In genomic region chr2:208356420-208356819, GRCh38 we compare ENCODE assay signal across 12 cellular contexts. TPM values are rescaled to one million over a fixed set of nuclear protein-coding genes. Genes with fewer than 3 reads are reported as not detected.
DNase-seq lines count a peak whose midpoint lies in the region; ATAC-seq, FAIRE-seq and TF ChIP-seq lines count a peak whose summit lies in the region.
"Not testable (repeated sequence)": the region's sequence is repeated elsewhere in the genome, so short reads cannot be mapped to it uniquely, and the experiment has no call there.
"Had no signal": no experiment of that assay in that cellular context is flagged by ENCODE, and none has a peak within 500 bp of the region (broad histone marks: within the 10 kb centered on the region; RNA-seq: fewer than 3 reads in every experiment).

No MANE protein-coding gene starts in this region.

- POLR2A ChIA-PET in activated B cell treated with CpG ODN at 0.5 μM for 24 hours (lab: Charles Lee) = not testable (repeated sequence)

- H3K9me3 ChIP-seq in body of pancreas, pancreas, thyroid gland: not testable (repeated sequence)

- not testable (repeated sequence) for ATAC-seq in activated B cell treated with CpG ODN at 0.5 μM for 24 hours (ENCODE audit: low read depth); body of pancreas; memory B cell (ENCODE audit: low read depth); pancreas

- TF ChIP-seq CTCF in activated B cell treated with CpG ODN at 0.5 μM for 24 hours (IDR thresholded peaks at IDR 0.05); body of pancreas (IDR thresholded peaks at IDR 0.05); fibroblast of villous mesenchyme (IDR thresholded peaks at IDR 0.05; ENCODE audit: insufficient read depth, low read depth, low read length); pancreas (IDR thresholded peaks at IDR 0.05); thyroid gland (IDR thresholded peaks at IDR 0.05): not testable (repeated sequence)

- H3K36me3 ChIP-seq in body of pancreas (replicated peaks in 1 of 2; ENCODE audit: insufficient read depth in 1 of 2, low read depth in 2 of 2); pancreas: not testable (repeated sequence)
- H3K36me3 ChIP-seq in thyroid gland = peaks cover 0 to 29% of the 10 kb centered on the region in 2 donors

- WGBS in body of pancreas, 2 donors = 49 to 68% methylated on average over 2 to 3 of the region's 3 CpGs
- WGBS in pancreas, 2 donors = 45 to 69% methylated on average over 2 to 3 of the region's 3 CpGs
- WGBS in thyroid gland, 2 donors = 34 to 59% methylated on average over 2 to 3 of the region's 3 CpGs

- H3K27ac ChIP-seq in body of pancreas (peak overlapping the region in 3 of 4 donors; percentile 16 to 86 (median 58)), pancreas (peak overlapping the region in 1 of 4 donors; percentile 29), thyroid gland (peak overlapping the region; percentile 17 to 74 (median 48))

- intact Hi-C loops in activated B cell treated with CpG ODN at 0.5 μM for 24 hours (cut with micrococcal nuclease) = loop anchor here (5.0 kb wide), 1 partner anchor 34 kb away; no protein-coding TSS in a partner anchor
- intact Hi-C loops in body of pancreas (cut with DNase I); pancreas (cut with DNase I); thyroid gland (cut with DNase I): not testable (repeated sequence)

- not testable (repeated sequence) for H3K9me3 Mint-ChIP-seq in activated B cell treated with CpG ODN at 0.5 μM for 24 hours, memory B cell

- H3K36me3 Mint-ChIP-seq in activated B cell treated with CpG ODN at 0.5 μM for 24 hours (ENCODE audit: low read depth) (peaks cover 73% of the 10 kb centered on the region), memory B cell (peaks cover 27% of the 10 kb centered on the region)

- H3K4me3 ChIP-seq in body of pancreas; fibroblast of villous mesenchyme (ENCODE audit: low read depth, low read length); thyroid gland (replicated peaks in 1 of 3): not testable (repeated sequence)
- peak overlapping the region in 3 of 4 donors; percentile 7 to 39 (median 30) for H3K4me3 ChIP-seq in pancreas

- H3K27me3 Mint-ChIP-seq in activated B cell treated with CpG ODN at 0.5 μM for 24 hours, memory B cell: not testable (repeated sequence)

- TF ChIP-seq POLR2A in body of pancreas (IDR thresholded peaks at IDR 0.05); thyroid gland (IDR thresholded peaks at IDR 0.05): not testable (repeated sequence)

- DNase-seq in EH (ENCODE audit: low read depth) = peak; percentile 25
- not testable (repeated sequence) for DNase-seq in activated B cell treated with CpG ODN at 0.5 μM for 24 hours; body of pancreas; memory B cell (ENCODE audit: low spot score in 2 of 2); pancreas
- peak; percentile 20 for DNase-seq in fibroblast of villous mesenchyme (ENCODE audit: low read depth)
- DNase-seq in thyroid gland = peak; percentile 37 to 60

- CTCF ChIA-PET in activated B cell treated with CpG ODN at 0.5 μM for 24 hours (lab: Charles Lee) = not testable (repeated sequence)

- H3K4me3 Mint-ChIP-seq in activated B cell treated with CpG ODN at 0.5 μM for 24 hours, memory B cell: not testable (repeated sequence)

- peaks cover 35% of the 10 kb centered on the region for H3K4me1 ChIP-seq in body of pancreas
- H3K4me1 ChIP-seq in pancreas = peaks cover 5 to 15% (median 10%) of the 10 kb centered on the region in 3 donors
- H3K4me1 ChIP-seq in thyroid gland = peaks cover 10 to 16% of the 10 kb centered on the region in 2 donors

- not testable (repeated sequence) for H3K4me1 Mint-ChIP-seq in activated B cell treated with CpG ODN at 0.5 μM for 24 hours, memory B cell

- not testable (repeated sequence) for H3K27me3 ChIP-seq in body of pancreas, pancreas, thyroid gland

- H3K27ac Mint-ChIP-seq in activated B cell treated with CpG ODN at 0.5 μM for 24 hours = peak overlapping the region; percentile 53
- peak overlapping the region; percentile 67 for H3K27ac Mint-ChIP-seq in memory B cell

- not testable (repeated sequence) for FAIRE-seq in pancreas (lab: Jason Lieb, UNC)

RNA-seq across cellular contexts. Expression of gene PTH2R, which starts 50.2 kb away (rescaled TPM):
- total RNA-seq in activated B cell treated with CpG ODN at 0.5 μM for 24 hours (0.29 and 0.34 TPM in 2 replicates), body of pancreas (under 1 TPM in 1 of 2 donors, not detected in 1; 0.78 TPM), fibroblast of villous mesenchyme (0.43 and 0.64 TPM in 2 replicates), pancreas (under 1 TPM; 0.19 to 0.62 (median 0.46) TPM), thyroid gland (not detected)
- 1 to 10 TPM in 1 of 2 donors, under 1 TPM in 1; 0.49 to 1.5 TPM for polyA plus RNA-seq in pancreas
- total RNA-seq: A673, H4, PC-3, Right ventricle myocardium inferior, RPMI7951 had no signal
